ENCODE assay signal across 13 cellular contexts in the genomic region with DNA sequence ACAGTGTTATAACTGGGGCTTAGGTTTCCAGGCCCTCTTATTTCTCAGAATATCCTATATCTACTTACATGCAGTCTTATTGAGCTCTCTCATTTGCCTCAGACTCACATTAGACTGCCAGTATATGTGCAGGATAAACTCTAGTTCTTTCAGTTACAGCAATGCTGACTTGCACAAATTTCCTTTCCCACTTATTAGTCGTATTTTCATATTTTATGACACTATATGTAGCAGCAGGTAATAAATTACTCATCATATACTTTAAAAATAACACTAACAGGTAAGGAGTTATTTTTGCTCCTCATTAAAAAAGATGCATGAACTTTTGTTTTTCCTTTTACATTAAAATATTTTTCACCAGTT.
DNase-seq lines count a peak whose midpoint lies in the region; ATAC-seq, FAIRE-seq and TF ChIP-seq lines count a peak whose summit lies in the region.
"Had no signal": no experiment of that assay in that cellular context is flagged by ENCODE, and none has a peak within 500 bp of the region (broad histone marks: within the 10 kb centered on the region; RNA-seq: fewer than 3 reads in every experiment).

No MANE protein-coding gene starts in this region.

- H3K27ac ChIP-seq in A673 (ENCODE audit: low read depth, low read length, poor library complexity, severe bottlenecking) (peak overlapping the region; percentile 88), PC-3 (ENCODE audit: low read length) (peak overlapping the region; percentile 96), esophagus (ENCODE audit: low read depth in 2 of 2, low read length in 1 of 2) (peak overlapping the region; percentile 88 to 96), prostate gland (peak overlapping the region; percentile 67 to 78)

- TF ChIP-seq POLR2A in prostate gland (IDR thresholded peaks at IDR 0.05) (no peak), GM12891 (IDR thresholded peaks at IDR 0.05; ENCODE audit: low read depth, low read length) (no peak)

- H3K36me3 ChIP-seq in A673 (ENCODE audit: insufficient read depth, low read length, poor library complexity, severe bottlenecking) (no peaks in the 10 kb centered on the region), PC-3 (ENCODE audit: low read depth, low read length) (no peaks in the 10 kb centered on the region), esophagus (ENCODE audit: control insufficient read depth in 2 of 2, insufficient read depth in 2 of 2, low read length in 1 of 2) (no peaks in the 10 kb centered on the region), prostate gland (no peaks in the 10 kb centered on the region)

- DNase-seq in A673 (ENCODE audit: low spot score) (no peak), PC-3 (no peak), prostate gland (ENCODE audit: low spot score) (no peak), cerebellum (ENCODE audit: low spot score) (no peak), GM12891 (ENCODE audit: insufficient read length, low spot score) (no peak)
- DNase-seq in activated CD8-positive, alpha-beta memory T cell treated with anti-CD3 and anti-CD28 coated beads for 24 hours = no peak
- DNase-seq: activated CD4-positive, alpha-beta T cell treated with anti-CD3 and anti-CD28 coated beads, Interleukin-2, amount 10 ng/mL, durations not matched to agents 24 days and 14 days; naive thymus-derived CD4-positive, alpha-beta T cell; NCI-H1092; T-cell had no signal

- H3K4me3 ChIP-seq in A673 (ENCODE audit: low read depth, low read length, poor library complexity, severe bottlenecking) (no peak overlapping the region), PC-3 (ENCODE audit: low read length) (peak overlapping the region; percentile 53; the same call in 1 of the 2 replicates), esophagus (ENCODE audit: low read depth in 1 of 2, low read length in 2 of 2) (no peak overlapping the region), prostate gland (no peak overlapping the region)

- no peaks in the 10 kb centered on the region for H3F3A ChIP-seq in PC-3 (ENCODE audit: low read length, unreplicated experiment)

- BruUV-seq in A673 (replicated peaks; lab: Mats Ljungman, UMichigan) (no TSS peak), PC-3 (replicated peaks; lab: Mats Ljungman, UMichigan) (no TSS peak)

- H4K20me1 ChIP-seq in PC-3 (ENCODE audit: low read length) = no peaks in the 10 kb centered on the region

- intact Hi-C loops in A673 (cut with micrococcal nuclease; ENCODE audit: unreplicated experiment) = no loop called here
- intact Hi-C loops in PC-3 (cut with micrococcal nuclease) = loop anchor here (1.0 to 5.0 kb wide), 3 partner anchors 20 to 64 kb away; no protein-coding TSS in a partner anchor
- intact Hi-C loops in prostate gland (cut with DNase I) = loop anchor here (5.0 to 10.0 kb wide), 2 partner anchors 63 to 316 kb away; a partner anchor contains a TSS

- peak overlapping the region; percentile 74 for H3K9ac ChIP-seq in PC-3 (ENCODE audit: low read length)

- POLR2A ChIA-PET in A673 (lab: Charles Lee; ENCODE audit: low non-redundant PET) (interaction anchor here (0.5 kb wide), 1 partner anchor 40 kb away, joined by 4 read pairs; no protein-coding TSS in a partner anchor), PC-3 (lab: Charles Lee; ENCODE audit: unreplicated experiment) (interaction anchor here (0.6 to 1.1 kb wide), 2 partner anchors 16 to 64 kb away, joined by 15 to 21 read pairs; no protein-coding TSS in a partner anchor)

- no peak for FAIRE-seq in GM12891 (lab: Jason Lieb, UNC)
- FAIRE-seq: GM18507 had no signal

- H3K27me3 ChIP-seq in A673 (replicated peaks; ENCODE audit: insufficient read depth, low read depth, low read length, poor library complexity) (no peaks in the 10 kb centered on the region), PC-3 (ENCODE audit: low read length) (no peaks in the 10 kb centered on the region), esophagus (ENCODE audit: control insufficient read depth in 1 of 2, insufficient read depth in 2 of 2, low read length in 2 of 2) (no peaks in the 10 kb centered on the region), prostate gland (replicated peaks; ENCODE audit: insufficient read depth) (no peaks in the 10 kb centered on the region)

- H3K9me2 ChIP-seq in PC-3 (replicated peaks; ENCODE audit: low read length) = no peaks in the 10 kb centered on the region

- H3K9me3 ChIP-seq in A673 (ENCODE audit: low read depth, low read length, poor library complexity, severe bottlenecking) (no peaks in the 10 kb centered on the region), PC-3 (ENCODE audit: low read length) (no peaks in the 10 kb centered on the region), esophagus (ENCODE audit: control insufficient read depth in 2 of 2, insufficient read depth in 1 of 2, low read depth in 1 of 2, low read length in 1 of 2) (no peaks in the 10 kb centered on the region), prostate gland (no peaks in the 10 kb centered on the region)

- whole genome bisulfite sequencing in esophagus, 2 donors = 36 to 43% methylated on average over 1 of the region's 1 CpG
- 42% methylated on average over 1 of the region's 1 CpG for WGBS in prostate gland

- peak overlapping the region; percentile 82 for H3K4me2 ChIP-seq in PC-3 (ENCODE audit: low read length)

- CTCF ChIA-PET in A673 (lab: Charles Lee) = interaction anchor here (1.1 to 1.2 kb wide), 2 partner anchors 10 to 218 kb away, joined by 3 to 4 read pairs; no protein-coding TSS in a partner anchor
- CTCF ChIA-PET in PC-3 (lab: Charles Lee) = no interaction called here

- no peak for TF ChIP-seq CTCF in A673 (conservative IDR thresholded peaks at IDR 0.05; ENCODE audit: low read depth, low read length)
- no peak for TF ChIP-seq CTCF in PC-3 (conservative IDR thresholded peaks at IDR 0.05; ENCODE audit: low read depth, low read length)
- TF ChIP-seq CTCF in prostate gland (IDR thresholded peaks at IDR 0.05) = no peak

- H3K4me1 ChIP-seq in A673 (ENCODE audit: insufficient read depth, low read length, poor library complexity, severe bottlenecking) (peaks cover 54% of the 10 kb centered on the region), PC-3 (ENCODE audit: insufficient read depth, low read length) (peaks cover 78% of the 10 kb centered on the region), esophagus (ENCODE audit: control insufficient read depth in 2 of 2, insufficient read depth in 2 of 2, low read length in 1 of 2) (peaks cover 9 to 16% of the 10 kb centered on the region in 2 donors), prostate gland (replicated peaks) (no peaks in the 10 kb centered on the region)

- ATAC-seq in PC-3 = no peak
- ATAC-seq in GM19023 (IDR thresholded peaks at IDR 0.05; ENCODE audit: unreplicated experiment) = no peak
- ATAC-seq: naive thymus-derived CD4-positive, alpha-beta T cell; T-cell had no signal

- H2AFZ ChIP-seq in PC-3 (ENCODE audit: low read length) = no peak overlapping the region

- peaks cover 30% of the 10 kb centered on the region for H3K79me2 ChIP-seq in PC-3 (ENCODE audit: low read length)

TF ChIP-seq in GM12891, 5 proteins besides CTCF, POLR2A, EP300 and RAD21:
- no peak for TF ChIP-seq SPI1 (IDR thresholded peaks at IDR 0.05; ENCODE audit: low read depth, low read length)
- TF ChIP-seq POU2F2 (IDR thresholded peaks at IDR 0.05; ENCODE audit: low read depth, low read length) = no peak
TF ChIP-seq in GM12891: peak in this region for 0.
